Comparison of ENCODE assay signal across 20 cellular contexts in genomic region chr1:12408662-12409061, GRCh38.
DNase-seq lines count a peak whose midpoint lies in the region; ATAC-seq and TF ChIP-seq lines count a peak whose summit lies in the region.
"Had no signal": no experiment of that assay in that cellular context is flagged by ENCODE, and none has a peak within 500 bp of the region (broad histone marks: within the 10 kb centered on the region; RNA-seq: fewer than 3 reads in every experiment).

No MANE protein-coding gene starts in this region.

- BruUV-seq in OCI-LY7 (replicated peaks; lab: Mats Ljungman, UMichigan): no TSS peak

- no peak overlapping the region for H3K4me2 ChIP-seq in OCI-LY7 (ENCODE audit: low read length)

- no peak for DNase-seq in left ventricle myocardium inferior
- no peak for DNase-seq in right cardiac atrium
- DNase-seq in activated CD8-positive, alpha-beta T cell treated with anti-CD3 and anti-CD28 coated beads for 36 hours: no peak
- no peak for DNase-seq in naive thymus-derived CD8-positive, alpha-beta T cell
- no peak for DNase-seq in upper lobe of right lung
- no peak for DNase-seq in OCI-LY7 (ENCODE audit: low spot score)
- DNase-seq: adrenal gland; caudate nucleus; CD4-positive, alpha-beta memory T cell; DMS79 treated with DMSO at 0.1 percent for 48 hours; left ventricle myocardium superior; NCI-H1436 treated with DMSO at 0.1 percent for 48 hours; stimulated activated CD4-positive, alpha-beta T cell treated with anti-CD3 and anti-CD28 coated beads, Interleukin-4, amount 100 ng/mL, for 4 hours; T-cell had no signal

- H3K27ac Mint-ChIP-seq in activated CD8-positive, alpha-beta T cell treated with anti-CD3 and anti-CD28 coated beads for 36 hours: peak overlapping the region; percentile 75
- peak overlapping the region in 6 of 10 donors; percentile 5 to 55 (median 37) for H3K27ac Mint-ChIP-seq in naive thymus-derived CD8-positive, alpha-beta T cell
- H3K27ac Mint-ChIP-seq: activated T-helper 1 cell treated with anti-CD3 and anti-CD28 coated beads, Interleukin-12 subunit alpha, Interleukin-12 subunit beta, Interleukin-2, Interleukin-4 antibody, amounts not matched to agents 30 ng/mL and 10 ng/mL and 1 ng/mL, durations not matched to agents 14 hours and 24 hours and 36 hours; CD4-positive, alpha-beta memory T cell; WTC11 had no signal

- TF ChIP-seq CTCF in left ventricle myocardium inferior (IDR thresholded peaks at IDR 0.05; ENCODE audit: borderline replicate concordance) (no peak), upper lobe of right lung (IDR thresholded peaks at IDR 0.05) (no peak), OCI-LY7 (conservative IDR thresholded peaks at IDR 0.05; ENCODE audit: low read length) (no peak)
- TF ChIP-seq CTCF in activated CD8-positive, alpha-beta T cell treated with anti-CD3 and anti-CD28 coated beads for 36 hours (IDR thresholded peaks at IDR 0.05): no peak

- TF ChIP-seq POLR2A in GM18505 (IDR thresholded peaks at IDR 0.05; ENCODE audit: borderline replicate concordance, extremely low read depth, insufficient read depth, insufficient read length): no peak

- POLR2A ChIA-PET in activated CD8-positive, alpha-beta T cell treated with anti-CD3 and anti-CD28 coated beads for 36 hours (lab: Charles Lee): interaction anchor here (1.0 to 1.6 kb wide), 6 partner anchors 20 to 210 kb away, joined by 3 to 6 read pairs (median 4); no protein-coding TSS in a partner anchor
- POLR2A ChIA-PET in naive thymus-derived CD8-positive, alpha-beta T cell (lab: Charles Lee): interaction anchor here (1.0 to 2.1 kb wide), 3 partner anchors 15 to 210 kb away, joined by 3 to 19 read pairs (median 4); partner anchors contain the start of gene DHRS3
- POLR2A ChIA-PET in OCI-LY7 (lab: Charles Lee): interaction anchor here (0.5 kb wide), 1 partner anchor 35 kb away, joined by 4 read pairs; no protein-coding TSS in a partner anchor

- CTCF ChIA-PET in activated CD8-positive, alpha-beta T cell treated with anti-CD3 and anti-CD28 coated beads for 36 hours (lab: Charles Lee): interaction anchor here (0.7 to 2.5 kb wide), 10 partner anchors 9 to 250 kb away, joined by 3 to 20 read pairs (median 6); partner anchors contain the start of gene DHRS3
- CTCF ChIA-PET in OCI-LY7 (lab: Charles Lee; ENCODE audit: unreplicated experiment): no interaction called here

- H3K36me3 Mint-ChIP-seq in activated CD8-positive, alpha-beta T cell treated with anti-CD3 and anti-CD28 coated beads for 36 hours (ENCODE audit: low read depth): peaks cover 61% of the 10 kb centered on the region
- H3K36me3 Mint-ChIP-seq in naive thymus-derived CD8-positive, alpha-beta T cell: peaks cover 15 to 47% (median 33%) of the 10 kb centered on the region in 3 donors

- no peaks in the 10 kb centered on the region for H3K79me2 ChIP-seq in OCI-LY7 (ENCODE audit: insufficient read depth, low read depth, low read length)
- H3K79me2 ChIP-seq: parathyroid adenoma had no signal

- ATAC-seq in right cardiac atrium (no peak), upper lobe of right lung (peak; percentile 63), GM21390 (IDR thresholded peaks at IDR 0.05; ENCODE audit: unreplicated experiment) (no peak), GM18505 (IDR thresholded peaks at IDR 0.05; ENCODE audit: unreplicated experiment) (no peak)
- no peak for ATAC-seq in activated CD8-positive, alpha-beta T cell treated with anti-CD3 and anti-CD28 coated beads for 36 hours
- no peak for ATAC-seq in naive thymus-derived CD8-positive, alpha-beta T cell
- ATAC-seq: esophagus mucosa, left ventricle myocardium superior, T-cell, WTC11 had no signal

- H3K4me1 ChIP-seq in left ventricle myocardium inferior (peaks cover 53% of the 10 kb centered on the region), right cardiac atrium (ENCODE audit: control insufficient read depth, insufficient read depth, low read length) (peaks cover 8% of the 10 kb centered on the region), upper lobe of right lung (peaks cover 43% of the 10 kb centered on the region), OCI-LY7 (ENCODE audit: insufficient read depth, low read length, poor library complexity, severe bottlenecking) (no peaks in the 10 kb centered on the region)

- no peaks in the 10 kb centered on the region for H3K9me3 ChIP-seq in left ventricle myocardium inferior (replicated peaks)
- H3K9me3 ChIP-seq in right cardiac atrium (ENCODE audit: control insufficient read depth, low read length): no peaks in the 10 kb centered on the region
- no peaks in the 10 kb centered on the region for H3K9me3 ChIP-seq in upper lobe of right lung
- no peaks in the 10 kb centered on the region for H3K9me3 ChIP-seq in OCI-LY7 (ENCODE audit: low read length)
- H3K9me3 ChIP-seq: adrenal gland had no signal

- peaks cover 9% of the 10 kb centered on the region for H3K9me3 Mint-ChIP-seq in activated CD8-positive, alpha-beta T cell treated with anti-CD3 and anti-CD28 coated beads for 36 hours
- peaks cover 0 to 12% (median 8%) of the 10 kb centered on the region in 9 donors for H3K9me3 Mint-ChIP-seq in naive thymus-derived CD8-positive, alpha-beta T cell

- no peaks in the 10 kb centered on the region for H3K27me3 Mint-ChIP-seq in activated CD8-positive, alpha-beta T cell treated with anti-CD3 and anti-CD28 coated beads for 36 hours
- H3K27me3 Mint-ChIP-seq in naive thymus-derived CD8-positive, alpha-beta T cell: no peaks in the 10 kb centered on the region
- H3K27me3 Mint-ChIP-seq: CD4-positive, alpha-beta memory T cell; T-cell had no signal

- no peaks in the 10 kb centered on the region for H3K27me3 ChIP-seq in left ventricle myocardium inferior (ENCODE audit: low read depth)
- no peaks in the 10 kb centered on the region for H3K27me3 ChIP-seq in right cardiac atrium (ENCODE audit: control insufficient read depth, insufficient read depth)
- no peaks in the 10 kb centered on the region for H3K27me3 ChIP-seq in upper lobe of right lung
- H3K27me3 ChIP-seq: adrenal gland had no signal

- H3K4me3 ChIP-seq in left ventricle myocardium inferior: no peak overlapping the region
- H3K4me3 ChIP-seq in right cardiac atrium (ENCODE audit: low read length): no peak overlapping the region
- no peak overlapping the region for H3K4me3 ChIP-seq in upper lobe of right lung
- H3K4me3 ChIP-seq in OCI-LY7 (ENCODE audit: low read depth, low read length, poor library complexity, severe bottlenecking): no peak overlapping the region
- H3K4me3 ChIP-seq: adrenal gland had no signal

- H3K4me1 Mint-ChIP-seq in activated CD8-positive, alpha-beta T cell treated with anti-CD3 and anti-CD28 coated beads for 36 hours (ENCODE audit: low read depth): peaks cover 42% of the 10 kb centered on the region
- peaks cover 6 to 32% (median 22%) of the 10 kb centered on the region in 4 donors for H3K4me1 Mint-ChIP-seq in naive thymus-derived CD8-positive, alpha-beta T cell

- no peak overlapping the region for H3K4me3 Mint-ChIP-seq in activated CD8-positive, alpha-beta T cell treated with anti-CD3 and anti-CD28 coated beads for 36 hours
- no peak overlapping the region for H3K4me3 Mint-ChIP-seq in naive thymus-derived CD8-positive, alpha-beta T cell
- H3K4me3 Mint-ChIP-seq: activated T-helper 1 cell treated with anti-CD3 and anti-CD28 coated beads, Interleukin-12 subunit alpha, Interleukin-12 subunit beta, Interleukin-2, Interleukin-4 antibody, amounts not matched to agents 30 ng/mL and 10 ng/mL and 1 ng/mL, durations not matched to agents 14 hours and 24 hours and 36 hours; CD4-positive, alpha-beta memory T cell; T-cell; WTC11 had no signal

- peak overlapping the region; percentile 78 for H3K27ac ChIP-seq in left ventricle myocardium inferior (replicated peaks)
- no peak overlapping the region for H3K27ac ChIP-seq in right cardiac atrium (ENCODE audit: low read length)
- H3K27ac ChIP-seq in upper lobe of right lung: peak overlapping the region; percentile 26
- no peak overlapping the region for H3K27ac ChIP-seq in OCI-LY7 (ENCODE audit: low read depth, low read length, poor library complexity, severe bottlenecking)
- H3K27ac ChIP-seq: parathyroid adenoma had no signal

- H2AFZ ChIP-seq in OCI-LY7 (ENCODE audit: low read length): no peak overlapping the region
- H2AFZ ChIP-seq: parathyroid adenoma had no signal

- whole genome bisulfite sequencing in right cardiac atrium: 39% methylated on average over 1 of the region's 1 CpG

- intact Hi-C loops in left ventricle myocardium inferior (cut with micrococcal nuclease) (no loop called here), right cardiac atrium (cut with DNase I) (loop anchor here in 1 of 4 donors (5.0 kb wide), 1 partner anchor 209 kb away; the partner anchor contains the start of gene DHRS3), upper lobe of right lung (cut with DNase I) (no loop called here), OCI-LY7 (cut with micrococcal nuclease; ENCODE audit: unreplicated experiment) (no loop called here)
- intact Hi-C loops in activated CD8-positive, alpha-beta T cell treated with anti-CD3 and anti-CD28 coated beads for 36 hours (cut with micrococcal nuclease): no loop called here

- no peaks in the 10 kb centered on the region for H4K20me1 ChIP-seq in OCI-LY7 (ENCODE audit: insufficient read depth, low read length)

- H3K36me3 ChIP-seq in left ventricle myocardium inferior (peaks cover 38% of the 10 kb centered on the region), upper lobe of right lung (peaks cover 16% of the 10 kb centered on the region), OCI-LY7 (ENCODE audit: insufficient read depth, low read length) (peaks cover 32% of the 10 kb centered on the region)

- H3K9me2 ChIP-seq in OCI-LY7 (ENCODE audit: insufficient read depth, low read length): no peaks in the 10 kb centered on the region

Comparison
In these comparisons a context has a peak if more than half of its experiments do, and no peak if none do; other contexts are left out.
1. H3K27ac ChIP-seq: peak in left ventricle myocardium inferior (single experiment) and upper lobe of right lung (single experiment); none in right cardiac atrium (single experiment) and OCI-LY7 (single experiment).